1 cellular context compared by ENCODE assay signal in genomic region chr3:100263583-100263982, GRCh38.
TF ChIP-seq lines count a peak whose summit lies in the region.

No MANE protein-coding gene starts in this region.

TF ChIP-seq in IMR-90, 13 proteins besides CTCF, POLR2A, EP300 and RAD21:
- no peak for TF ChIP-seq NFE2L2 (IDR thresholded peaks at IDR 0.05; ENCODE audit: low read depth, low read length)
- no peak for TF ChIP-seq CHD1 (IDR thresholded peaks at IDR 0.05; ENCODE audit: low read depth, low read length)
- TF ChIP-seq FOS (IDR thresholded peaks at IDR 0.05; ENCODE audit: low read depth, low read length), result no peak
- TF ChIP-seq MXI1 (IDR thresholded peaks at IDR 0.05; ENCODE audit: borderline replicate concordance, low read depth, low read length), result no peak
- TF ChIP-seq SMC3 (IDR thresholded peaks at IDR 0.05; ENCODE audit: low read depth, low read length), result no peak
- no peak for TF ChIP-seq RFX5 (IDR thresholded peaks at IDR 0.05; ENCODE audit: low read depth, low read length)
- TF ChIP-seq CEBPB (IDR thresholded peaks at IDR 0.05; ENCODE audit: low read depth, low read length), result no peak
- no peak for TF ChIP-seq USF2 (IDR thresholded peaks at IDR 0.05; ENCODE audit: low read depth, low read length)
- TF ChIP-seq, protein P1, sequence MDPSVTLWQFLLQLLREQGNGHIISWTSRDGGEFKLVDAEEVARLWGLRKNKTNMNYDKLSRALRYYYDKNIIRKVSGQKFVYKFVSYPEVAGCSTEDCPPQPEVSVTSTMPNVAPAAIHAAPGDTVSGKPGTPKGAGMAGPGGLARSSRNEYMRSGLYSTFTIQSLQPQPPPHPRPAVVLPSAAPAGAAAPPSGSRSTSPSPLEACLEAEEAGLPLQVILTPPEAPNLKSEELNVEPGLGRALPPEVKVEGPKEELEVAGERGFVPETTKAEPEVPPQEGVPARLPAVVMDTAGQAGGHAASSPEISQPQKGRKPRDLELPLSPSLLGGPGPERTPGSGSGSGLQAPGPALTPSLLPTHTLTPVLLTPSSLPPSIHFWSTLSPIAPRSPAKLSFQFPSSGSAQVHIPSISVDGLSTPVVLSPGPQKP (IDR thresholded peaks at IDR 0.05; ENCODE audit: borderline replicate concordance, low read depth, low read length), result no peak
- TF ChIP-seq BHLHE40 (IDR thresholded peaks at IDR 0.05; ENCODE audit: low read depth, low read length), result no peak
- no peak for TF ChIP-seq MAZ (IDR thresholded peaks at IDR 0.05; ENCODE audit: borderline replicate concordance, low read depth, low read length)
- TF ChIP-seq RCOR1 (IDR thresholded peaks at IDR 0.05; ENCODE audit: insufficient replicate concordance, low read length), result no peak
- no peak for TF ChIP-seq MAFK (IDR thresholded peaks at IDR 0.05; ENCODE audit: low read depth, low read length)
